Comparison of ENCODE assay signal across 16 cellular contexts in the genomic region with DNA sequence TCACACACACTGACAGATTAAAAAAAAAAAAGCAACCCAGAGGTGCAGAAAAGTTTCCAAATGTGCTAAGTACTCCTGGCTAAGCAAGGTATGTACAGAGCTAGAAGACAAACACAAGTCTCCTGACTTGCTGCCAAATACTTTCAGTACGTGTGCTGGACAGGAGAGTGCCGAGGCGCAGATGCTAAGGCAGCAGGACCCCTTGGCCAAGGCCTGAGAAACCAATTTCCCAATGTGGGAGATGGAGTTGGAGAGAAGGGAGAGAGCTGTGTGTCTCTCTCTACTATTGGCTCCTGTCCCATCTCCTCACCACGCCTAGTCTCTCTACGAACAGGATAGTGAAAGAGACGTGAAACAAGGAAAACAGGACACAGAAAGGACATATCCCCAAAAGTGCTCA. TPM values are rescaled to one million over a fixed set of nuclear protein-coding genes. Genes with fewer than 3 reads are reported as not detected.
DNase-seq lines count a peak whose midpoint lies in the region; ATAC-seq and TF ChIP-seq lines count a peak whose summit lies in the region.
"Had no signal": no experiment of that assay in that cellular context is flagged by ENCODE, and none has a peak within 500 bp of the region (broad histone marks: within the 10 kb centered on the region; RNA-seq: fewer than 3 reads in every experiment).

No MANE protein-coding gene starts in this region.

- H3K36me3 ChIP-seq in left ventricle myocardium inferior (peaks cover 30% of the 10 kb centered on the region), psoas muscle (ENCODE audit: insufficient read depth in 1 of 2, low read depth in 1 of 2) (peaks cover 0 to 80% of the 10 kb centered on the region in 2 donors), vagina (peaks cover 0 to 30% of the 10 kb centered on the region in 2 donors)

- DNase-seq in cardiac septum (ENCODE audit: low spot score) (peak; percentile 1), Right ventricle myocardium superior (no peak), left ventricle myocardium inferior (no peak), psoas muscle (peak; percentile 28 to 60), vagina (ENCODE audit: extremely low spot score in 2 of 2) (peak in 1 of 2 donors; percentile 89)
- DNase-seq: activated CD4-positive, alpha-beta T cell treated with anti-CD3 and anti-CD28 coated beads for 48 hours; colonic mucosa; glutamatergic neuron; T1000; trophoblast cell had no signal

- H3K4me1 ChIP-seq in left ventricle myocardium inferior (peaks cover 80% of the 10 kb centered on the region), psoas muscle (peaks cover 33% of the 10 kb centered on the region), vagina (peaks cover 93% of the 10 kb centered on the region)

- TF ChIP-seq CTCF in left ventricle myocardium inferior (IDR thresholded peaks at IDR 0.05; ENCODE audit: borderline replicate concordance) = no peak
- TF ChIP-seq CTCF in psoas muscle (IDR thresholded peaks at IDR 0.05) = no peak
- no peak for TF ChIP-seq CTCF in vagina (IDR thresholded peaks at IDR 0.05)

- intact Hi-C loops in cardiac septum (cut with DNase I) (no loop called here), Right ventricle myocardium superior (cut with DNase I) (no loop called here), left ventricle myocardium inferior (cut with micrococcal nuclease) (no loop called here), psoas muscle (cut with DNase I) (no loop called here), vagina (cut with DNase I) (loop anchor here (5.0 kb wide), 1 partner anchor 672 kb away; no protein-coding TSS in a partner anchor)

- H3K27ac ChIP-seq in left ventricle myocardium inferior (replicated peaks) (peak overlapping the region; percentile 100), psoas muscle (no peak overlapping the region), vagina (peak overlapping the region; percentile 83)
- H3K27ac ChIP-seq: colonic mucosa had no signal

- H3K9me3 ChIP-seq in left ventricle myocardium inferior (replicated peaks) = no peaks in the 10 kb centered on the region
- H3K9me3 ChIP-seq in psoas muscle = no peaks in the 10 kb centered on the region
- H3K9me3 ChIP-seq in vagina = no peaks in the 10 kb centered on the region
- H3K9me3 ChIP-seq: colonic mucosa had no signal

- no peaks in the 10 kb centered on the region for H3K27me3 ChIP-seq in left ventricle myocardium inferior (ENCODE audit: low read depth)
- H3K27me3 ChIP-seq in psoas muscle (ENCODE audit: insufficient read depth in 3 of 3, low read length in 2 of 3) = no peaks in the 10 kb centered on the region
- H3K27me3 ChIP-seq in vagina = no peaks in the 10 kb centered on the region
- H3K27me3 ChIP-seq: colonic mucosa had no signal

- TF ChIP-seq POLR2A in vagina (IDR thresholded peaks at IDR 0.05) = no peak

- ATAC-seq in Right ventricle myocardium superior (ENCODE audit: poor library complexity) (no peak), psoas muscle (no peak), HG03521 (IDR thresholded peaks at IDR 0.05; ENCODE audit: unreplicated experiment) (no peak), GM21723 (IDR thresholded peaks at IDR 0.05; ENCODE audit: unreplicated experiment) (no peak), HG03025 (IDR thresholded peaks at IDR 0.05; ENCODE audit: low FRiP score, unreplicated experiment) (no peak)

- WGBS in psoas muscle, 3 donors = 65 to 76% (median 70%) methylated on average over 6 of the region's 6 CpGs

- H3K4me3 ChIP-seq in left ventricle myocardium inferior (no peak overlapping the region), psoas muscle (no peak overlapping the region), vagina (no peak overlapping the region)
- H3K4me3 ChIP-seq: colonic mucosa had no signal

RNA-seq across cellular contexts. Expression of a gene that starts 5.3 kb away (rescaled TPM):
- total RNA-seq in cardiac septum = 63.5 TPM
- 37.8 TPM for total RNA-seq in Right ventricle myocardium superior
- total RNA-seq in left ventricle myocardium inferior = 49.1 TPM
- 10 to 100 TPM; 19.7 to 22.6 (median 21.7) TPM for total RNA-seq in psoas muscle
- polyA plus RNA-seq in psoas muscle = 10 to 100 TPM; 16.5 to 49.1 (median 34.2) TPM
- total RNA-seq in vagina = 27.0 TPM

RNA-seq across cellular contexts. Expression of a gene that starts 23.6 kb away (rescaled TPM):
- total RNA-seq in cardiac septum (42.3 TPM), Right ventricle myocardium superior (50.2 TPM), left ventricle myocardium inferior (53.0 TPM), psoas muscle (10 to 100 TPM in 3 of 4 donors, 1 to 10 TPM in 1; 6.4 to 21.3 (median 18.1) TPM), vagina (684 TPM)
- 10 to 100 TPM; 23.9 to 27.0 (median 25.5) TPM for polyA plus RNA-seq in psoas muscle

RNA-seq across cellular contexts. Expression of a gene that starts 24.0 kb away (rescaled TPM):
- total RNA-seq in cardiac septum (99.3 TPM), Right ventricle myocardium superior (107 TPM), left ventricle myocardium inferior (109 TPM), psoas muscle (100 to 1,000 TPM in 1 of 4 donors, 10 to 100 TPM in 3; 39.4 to 132 (median 70.7) TPM), vagina (235 TPM)
- 10 to 100 TPM; 37.7 to 48.9 (median 47.1) TPM for polyA plus RNA-seq in psoas muscle

RNA-seq across cellular contexts. Expression of a gene that starts 29.4 kb away (rescaled TPM):
- total RNA-seq in cardiac septum (not detected), Right ventricle myocardium superior (not detected), left ventricle myocardium inferior (not detected), psoas muscle (not detected), vagina (0.74 TPM)
- polyA plus RNA-seq in psoas muscle = under 1 TPM; 0.05 to 0.07 (median 0.07) TPM
- total RNA-seq: endothelial cell of umbilical vein, kidney epithelial cell, SK-MEL-5 had no signal
- polyA plus RNA-seq: endothelial cell of umbilical vein had no signal

Comparison
In these comparisons a context has a peak if more than half of its experiments do, and no peak if none do; other contexts are left out.
1. DNase-seq: peak in cardiac septum (single experiment) and psoas muscle (2 of 2); none in Right ventricle myocardium superior (single experiment) and left ventricle myocardium inferior (single experiment).
2. RNA of a gene that starts 23.6 kb away (total RNA-seq): 684 TPM in vagina (single experiment); 53.0 TPM in left ventricle myocardium inferior (single experiment), 50.2 TPM in Right ventricle myocardium superior (single experiment), 42.3 TPM in cardiac septum (single experiment) and 6.4 to 21.3 TPM in psoas muscle; every median in the first group is over 10 times any median in the second.